ENCODE assay signal across 16 cellular contexts in the genomic region with DNA sequence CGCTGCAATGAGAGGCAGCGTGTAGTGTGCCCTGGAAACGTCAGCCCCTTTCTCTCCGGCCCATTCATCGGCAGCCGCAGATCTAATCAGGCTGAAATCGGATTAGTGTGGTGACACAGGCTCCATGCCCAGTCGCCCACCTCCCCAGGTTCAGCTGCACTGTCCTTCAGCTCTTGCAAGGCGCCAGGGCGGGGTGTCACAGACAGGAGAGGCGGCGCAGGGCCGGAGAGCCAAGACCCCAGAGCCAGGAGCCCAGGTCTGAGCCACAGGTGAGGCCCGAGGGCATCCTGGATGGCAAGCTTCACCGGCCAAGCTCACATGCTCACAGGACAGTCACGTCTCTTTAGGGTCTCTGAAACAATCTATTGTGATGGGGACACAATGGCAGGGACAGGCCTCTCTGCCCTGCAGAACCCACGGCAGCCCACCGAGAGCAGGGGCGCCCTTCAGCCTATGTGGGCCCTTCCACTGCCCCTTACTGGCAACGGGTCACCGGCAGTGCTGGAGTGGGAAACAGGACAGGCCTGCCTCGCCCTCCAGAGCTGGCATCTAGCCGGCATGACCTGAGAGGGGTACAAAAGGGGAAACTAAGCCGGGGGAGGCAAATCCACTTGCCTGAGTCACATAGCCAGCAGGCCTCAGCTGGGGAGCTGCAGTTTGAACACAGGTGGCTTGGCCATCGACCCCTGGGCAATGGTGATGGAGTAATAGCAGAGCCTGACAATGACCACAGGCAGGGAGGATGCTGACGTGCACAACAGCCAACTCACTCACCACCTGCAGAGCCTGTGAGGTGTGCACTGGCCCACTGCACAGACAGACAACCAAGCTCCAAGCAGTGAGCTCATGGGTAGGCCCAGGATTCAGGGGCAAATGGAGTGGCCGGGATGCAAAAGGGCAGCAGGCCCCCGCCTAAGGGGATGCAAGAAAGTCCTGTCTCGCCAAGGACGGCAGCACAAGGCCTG. TPM values are rescaled to one million over a fixed set of nuclear protein-coding genes. Genes with fewer than 3 reads are reported as not detected.
A peak's percentile ranks its signal among the peaks of the same experiment; 100 is the strongest.
DNase-seq lines count a peak whose midpoint lies in the region; ATAC-seq, FAIRE-seq and TF ChIP-seq lines count a peak whose summit lies in the region.
"Had no signal": no experiment of that assay in that cellular context is flagged by ENCODE, and none has a peak within 500 bp of the region (broad histone marks: within the 10 kb centered on the region; RNA-seq: fewer than 3 reads in every experiment).

No MANE protein-coding gene starts in this region.

- H3K9ac ChIP-seq in GM12878 (ENCODE audit: control insufficient read depth, insufficient read depth, low read length) (no peak overlapping the region), HepG2 (ENCODE audit: insufficient read depth, low read depth, low read length) (no peak overlapping the region)

- SMC1A ChIA-PET in GM12878 (lab: Charles Lee; ENCODE audit: uncharacterized antibody, unreplicated experiment) = interaction anchor here (0.9 to 3.7 kb wide), 11 partner anchors 12 to 50 kb away, joined by 3 to 58 read pairs (median 5); no protein-coding TSS in a partner anchor

- TF ChIP-seq RAD21 in GM12878 (IDR thresholded peaks at IDR 0.05; ENCODE audit: insufficient read depth, low read depth, low read length) (no peak), HepG2 (CRISPR knock-in tag; IDR thresholded peaks at IDR 0.05) (no peak)

- in situ Hi-C loops in GM12878 (cut with MboI) = no loop called here
- in situ Hi-C loops in HepG2 (cut with HindIII; ENCODE audit: extremely low pct_ligation_motif_present, low pct_unique_long_range_greater_than_20kb) = no loop called here

- no peak overlapping the region for H3K4me3 ChIP-seq in right atrium auricular region
- H3K4me3 ChIP-seq in GM12878 = no peak overlapping the region
- no peak overlapping the region for H3K4me3 ChIP-seq in HepG2 (replicated peaks in 1 of 3; ENCODE audit: insufficient read depth in 1 of 3, low read depth in 2 of 3, low read length in 3 of 3)
- H3K4me3 ChIP-seq in aorta (ENCODE audit: low read length in 2 of 2) = no peak overlapping the region
- H3K4me3 ChIP-seq: body of pancreas, esophagus muscularis mucosa, upper lobe of left lung had no signal

- 83% methylated on average over 30 of the region's 30 CpGs for WGBS in GM12878 (ENCODE audit: insufficient coverage, insufficient replicate concordance, low lambda C conversion rate, missing lambda C conversion rate)
- WGBS in HepG2 (ENCODE audit: low lambda C conversion rate) = 100% methylated on average over 9 of the region's 30 CpGs
- WGBS in aorta, 2 donors = 86 to 96% methylated on average over 30 of the region's 30 CpGs

- H4K20me1 ChIP-seq in GM12878 (ENCODE audit: control insufficient read depth, insufficient read depth) (no peaks in the 10 kb centered on the region), HepG2 (ENCODE audit: insufficient read depth, low read length) (peaks cover 22% of the 10 kb centered on the region; the same call in 1 of the 2 replicates)

- CTCF ChIA-PET in GM12878 (lab: Yijun Ruan, JAX) = interaction anchor here (1.2 to 3.3 kb wide), 5 partner anchors 12 to 151 kb away, joined by 3 to 34 read pairs (median 7); no protein-coding TSS in a partner anchor
- CTCF ChIA-PET in HepG2 (lab: Yijun Ruan, JAX; ENCODE audit: low intra/inter-chr PET ratio, low total read pairs) = no interaction called here

- FAIRE-seq in GM12878 (lab: Jason Lieb, UNC) (no peak), HepG2 (lab: Jason Lieb, UNC) (no peak)

- peak; percentile 33 for DNase-seq in Right ventricle myocardium superior
- DNase-seq in right atrium auricular region (ENCODE audit: low spot score) = no peak
- no peak for DNase-seq in GM12878 (ENCODE audit: low read depth, low spot score)
- DNase-seq in HepG2 (ENCODE audit: low spot score) = no peak
- DNase-seq in aorta = peak; percentile 44 to 72
- DNase-seq in middle frontal gyrus (ENCODE audit: extremely low spot score, low spot score) = no peak
- no peak for DNase-seq in GOT3 (lab: John Stamatoyannopoulos, UW)
- no peak for DNase-seq in T-helper 2 cell
- DNase-seq: activated T-cell treated with anti-CD3 and anti-CD28 coated beads, Interleukin-2, amount 50 U/mL, for 24 hours; DMS153; KBM-7; NCI-H2107 had no signal

- POLR2A ChIA-PET in GM12878 (lab: Charles Lee) (interaction anchor here (1.1 to 3.6 kb wide), 9 partner anchors 12 to 450 kb away, joined by 3 to 54 read pairs (median 11); no protein-coding TSS in a partner anchor), HepG2 (lab: Yijun Ruan, JAX) (interaction anchor here (0.6 kb wide), 1 partner anchor 35 kb away, joined by 3 read pairs; no protein-coding TSS in a partner anchor)

- TF ChIP-seq CTCF in right atrium auricular region (IDR thresholded peaks at IDR 0.05) (no peak), GM12878 (IDR thresholded peaks at IDR 0.05 in 2 of 3, conservative IDR thresholded peaks at IDR 0.05 in 1 of 3; ENCODE audit: control insufficient read depth in 2 of 3, extremely low read depth in 1 of 3, insufficient read depth in 1 of 3, low read depth in 3 of 3, low read length in 3 of 3) (no peak), HepG2 (CRISPR knock-in tag; IDR thresholded peaks at IDR 0.05) (no peak)

- TF ChIP-seq EP300 in GM12878 (IDR thresholded peaks at IDR 0.05; ENCODE audit: borderline replicate concordance in 1 of 2, control insufficient read depth in 1 of 2, low read depth in 2 of 2, low read length in 2 of 2) = no peak
- TF ChIP-seq EP300 in HepG2 (IDR thresholded peaks at IDR 0.05; ENCODE audit: low read depth in 2 of 2, low read length in 2 of 2) = no peak
- no peak for TF ChIP-seq EP300 in HepG2 (CRISPR knock-in tag; IDR thresholded peaks at IDR 0.05; ENCODE audit: borderline replicate concordance)

- H3K27me3 ChIP-seq in right atrium auricular region = no peaks in the 10 kb centered on the region
- no peaks in the 10 kb centered on the region for H3K27me3 ChIP-seq in GM12878 (replicated peaks in 1 of 2; ENCODE audit: control insufficient read depth in 2 of 2, insufficient read depth in 2 of 2, low read length in 1 of 2)
- no peaks in the 10 kb centered on the region for H3K27me3 ChIP-seq in HepG2 (ENCODE audit: control insufficient read depth in 1 of 2, insufficient read depth in 2 of 2, low read length in 2 of 2)
- H3K27me3 ChIP-seq in aorta (ENCODE audit: control insufficient read depth in 1 of 2, insufficient read depth in 2 of 2, low read length in 1 of 2) = no peaks in the 10 kb centered on the region
- H3K27me3 ChIP-seq: body of pancreas, esophagus muscularis mucosa, upper lobe of left lung had no signal

- H3K36me3 ChIP-seq in right atrium auricular region (no peaks in the 10 kb centered on the region), GM12878 (ENCODE audit: control insufficient read depth in 2 of 2, insufficient read depth in 2 of 2, low read length in 1 of 2) (peaks cover under 1 to 11% of the 10 kb centered on the region in 2 experiments; a peak in 3 of 4 replicates), HepG2 (replicated peaks in 1 of 2; ENCODE audit: control insufficient read depth in 1 of 2, insufficient read depth in 2 of 2, low read length in 2 of 2) (peaks cover 7 to 27% of the 10 kb centered on the region in 2 experiments; a peak in 4 of 5 replicates), aorta (ENCODE audit: control insufficient read depth in 1 of 2, insufficient read depth in 2 of 2, low read length in 1 of 2) (no peaks in the 10 kb centered on the region)

- peak; percentile 10; the same call in 1 of the 2 replicates for TF ChIP-seq POLR2A in GM12878 (IDR thresholded peaks at IDR 0.05; ENCODE audit: low read depth, low read length)
- TF ChIP-seq POLR2A in HepG2 (IDR thresholded peaks at IDR 0.05; ENCODE audit: insufficient read depth in 1 of 2, low read depth in 2 of 2, low read length in 2 of 2) = no peak

- H2AFZ ChIP-seq in GM12878 (ENCODE audit: control insufficient read depth, low read depth, low read length) (no peak overlapping the region), HepG2 (ENCODE audit: low read length) (no peak overlapping the region)

- H3K79me2 ChIP-seq in GM12878 (ENCODE audit: control insufficient read depth, insufficient read depth, low read length) = peaks cover 69% of the 10 kb centered on the region
- H3K79me2 ChIP-seq in HepG2 (ENCODE audit: insufficient read depth, low read length) = peaks cover 70% of the 10 kb centered on the region

- RAD21 ChIA-PET in GM12878 (lab: Charles Lee; ENCODE audit: unreplicated experiment) = interaction anchor here (0.8 to 4.5 kb wide), 10 partner anchors 11 to 160 kb away, joined by 3 to 66 read pairs (median 7); a partner anchor contains a TSS

- H3K4me1 ChIP-seq in right atrium auricular region (peaks cover 0 to 11% of the 10 kb centered on the region in 2 donors), GM12878 (ENCODE audit: control insufficient read depth, insufficient read depth, low read length) (peaks cover 32% of the 10 kb centered on the region), HepG2 (ENCODE audit: insufficient read depth, low read length) (no peaks in the 10 kb centered on the region), aorta (ENCODE audit: control insufficient read depth in 1 of 2, insufficient read depth in 2 of 2, low read length in 2 of 2) (no peaks in the 10 kb centered on the region)

- no peak for ATAC-seq in Right ventricle myocardium superior (ENCODE audit: poor library complexity)
- peak; percentile 4; the same call in 2 of the 3 replicates for ATAC-seq in GM12878
- ATAC-seq in HepG2 = no peak
- ATAC-seq in aorta (ENCODE audit: low FRiP score) = no peak
- ATAC-seq: body of pancreas, HCT116 had no signal

- H3K27ac ChIP-seq in right atrium auricular region = no peak overlapping the region
- peak overlapping the region; percentile 89; the same call in 1 of the 2 replicates for H3K27ac ChIP-seq in GM12878 (ENCODE audit: control insufficient read depth, insufficient read depth)
- H3K27ac ChIP-seq in HepG2 (ENCODE audit: extremely low read length, insufficient read depth, low read length) = no peak overlapping the region
- no peak overlapping the region for H3K27ac ChIP-seq in aorta (ENCODE audit: low read depth in 1 of 2, low read length in 2 of 2)
- H3K27ac ChIP-seq: esophagus muscularis mucosa had no signal

- H3K4me2 ChIP-seq in GM12878 (ENCODE audit: control insufficient read depth, insufficient read depth) (no peak overlapping the region), HepG2 (ENCODE audit: low read depth, low read length) (no peak overlapping the region)

- intact Hi-C loops in Right ventricle myocardium superior (cut with DNase I) (no loop called here), GM12878 (cut with micrococcal nuclease; ENCODE audit: unreplicated experiment) (loop anchor here (1.0 to 2.0 kb wide), 2 partner anchors 38 to 49 kb away; a partner anchor contains a TSS), HepG2 (cut with micrococcal nuclease; ENCODE audit: unreplicated experiment) (no loop called here), aorta (cut with DNase I) (no loop called here)

- BruUV-seq in GM12878 (replicated peaks; lab: Mats Ljungman, UMichigan) = no TSS peak
- no TSS peak for BruUV-seq in HepG2 (replicated peaks; lab: Mats Ljungman, UMichigan)

- H3K9me3 ChIP-seq in right atrium auricular region (no peaks in the 10 kb centered on the region), GM12878 (replicated peaks; ENCODE audit: control insufficient read depth, insufficient read depth, low read length) (no peaks in the 10 kb centered on the region), HepG2 (ENCODE audit: low read length) (no peaks in the 10 kb centered on the region), aorta (ENCODE audit: control insufficient read depth, low read length) (no peaks in the 10 kb centered on the region)
- H3K9me3 ChIP-seq: body of pancreas, esophagus muscularis mucosa, upper lobe of left lung had no signal

RNA-seq across cellular contexts. Expression of a gene that starts 48.1 kb away (rescaled TPM):
- total RNA-seq in Right ventricle myocardium superior (4.9 TPM), right atrium auricular region (1 to 10 TPM; 3.4 to 6.0 TPM), GM12878 (2014; rRNA removed) (15.4 and 17.3 TPM in 2 replicates), GM12878 (2014; rRNA removed; fragmentation: Illumina TruSeq; extraction: Trizol) (17.8 and 18.1 TPM in 2 replicates), GM12878 (2021) (36.0 and 43.9 TPM in 2 replicates), HepG2 (2016; rRNA removed; fragmentation: Illumina TruSeq; extraction: Trizol) (21.2 and 22.5 TPM in 2 replicates), aorta (10 to 100 TPM; 12.0 to 25.4 TPM)
- total RNA-seq in GM12878 (2013; cell fraction: nucleolus; rRNA removed) = 39.5 and 41.0 TPM in 2 replicates
- 11.0 TPM for polyA plus RNA-seq in GM12878 (2011; ENCODE audit: low read depth)
- polyA plus RNA-seq in GM12878 (2011; rRNA removed) (9.7 and 13.3 TPM in 2 replicates), GM12878 (2014; fragmentation: Illumina TruSeq; extraction: Trizol) (16.1 and 23.6 TPM in 2 replicates), GM12878 (2014; fragmentation: Nextera tagmentation; extraction: Ambion mirVana) (under 1 TPM; 0.13 to 0.53 TPM), GM12878 (2014; rRNA removed) (26.7 and 30.9 TPM in 2 replicates), GM12878 (2016; fragmentation: Nextera tagmentation; extraction: Ambion mirVana) (10 to 100 TPM; 13.5 to 16.6 TPM), HepG2 (2011; rRNA removed) (22.9 and 32.7 TPM in 2 replicates), aorta (10 to 100 TPM in 1 of 2 donors, 1 to 10 TPM in 1; 9.0 to 11.6 TPM)
- 16.2 and 18.8 TPM in 2 replicates for polyA plus RNA-seq in GM12878 (2011; cell fraction: cytosol; rRNA removed)
- 37.5 and 42.0 TPM in 2 replicates for polyA plus RNA-seq in GM12878 (2011; cell fraction: nucleus; rRNA removed)
- 24.7 and 27.4 TPM in 2 replicates for polyA plus RNA-seq in GM12878 (2012)
- polyA minus RNA-seq in GM12878 (2011; rRNA and poly(A)+ RNA removed) = 21.4 and 32.6 TPM in 2 replicates
- 12.7 and 13.9 TPM in 2 replicates for polyA minus RNA-seq in GM12878 (2011; cell fraction: cytosol; rRNA and poly(A)+ RNA removed)
- 11.4 and 17.0 TPM in 2 replicates for polyA minus RNA-seq in GM12878 (2011; cell fraction: nucleus; rRNA and poly(A)+ RNA removed)
- 11.6 and 15.3 TPM in 2 replicates for total RNA-seq in HepG2 (2016; cell fraction: cytosol; rRNA removed; fragmentation: Illumina TruSeq; extraction: Trizol; ENCODE audit: low read depth)
- 17.5 and 22.6 TPM in 2 replicates for total RNA-seq in HepG2 (2016; cell fraction: insoluble cytoplasmic fraction; rRNA removed; fragmentation: Illumina TruSeq; extraction: Trizol)
- total RNA-seq in HepG2 (2016; cell fraction: membrane; rRNA removed; fragmentation: Illumina TruSeq; extraction: Trizol) = 15.0 and 15.8 TPM in 2 replicates
- total RNA-seq in HepG2 (2016; cell fraction: nucleus; rRNA removed; fragmentation: Illumina TruSeq; extraction: Trizol) = 24.8 and 26.3 TPM in 2 replicates
- 23.2 and 24.2 TPM in 2 replicates for polyA plus RNA-seq in HepG2 (2011; cell fraction: cytosol; rRNA removed)
- 70.9 and 79.3 TPM in 2 replicates for polyA plus RNA-seq in HepG2 (2011; cell fraction: nucleus; rRNA removed)
- 34.9 and 35.5 TPM in 2 replicates for polyA plus RNA-seq in HepG2 (2012)
- 2.1 and 2.5 TPM in 2 replicates for polyA plus RNA-seq in HepG2 (2016; cell fraction: cytosol; fragmentation: Illumina TruSeq; extraction: Trizol; ENCODE audit: low read depth)
- 21.5 and 26.8 TPM in 2 replicates for polyA plus RNA-seq in HepG2 (2016; cell fraction: insoluble cytoplasmic fraction; fragmentation: Illumina TruSeq; extraction: Trizol; ENCODE audit: low read depth)
- 8.7 and 9.2 TPM in 2 replicates for polyA plus RNA-seq in HepG2 (2016; cell fraction: membrane; fragmentation: Illumina TruSeq; extraction: Trizol; ENCODE audit: low read depth)
- 61.9 and 62.3 TPM in 2 replicates for polyA plus RNA-seq in HepG2 (2016; cell fraction: nucleus; fragmentation: Illumina TruSeq; extraction: Trizol; ENCODE audit: insufficient read depth, low read depth)
- polyA minus RNA-seq in HepG2 (2011; rRNA and poly(A)+ RNA removed; ENCODE audit: low replicate concordance) = 37.6 and 51.8 TPM in 2 replicates
- polyA minus RNA-seq in HepG2 (2011; cell fraction: cytosol; rRNA and poly(A)+ RNA removed) = 33.6 and 35.2 TPM in 2 replicates
- polyA minus RNA-seq in HepG2 (2011; cell fraction: nucleus; rRNA and poly(A)+ RNA removed) = 32.7 and 34.4 TPM in 2 replicates

Comparison
In these comparisons a context has a peak if more than half of its experiments do, and no peak if none do; other contexts are left out.
1. DNase-seq: peak in Right ventricle myocardium superior (single experiment) and aorta (2 of 2); none in right atrium auricular region (single experiment), GM12878 (single experiment), HepG2 (single experiment), middle frontal gyrus (single experiment), GOT3 (single experiment) and T-helper 2 cell (0 of 5).